ENCODE assay signal across 9 cellular contexts in genomic region chr13:23621316-23621645, GRCh38. TPM values are rescaled to one million over a fixed set of nuclear protein-coding genes. Genes with fewer than 3 reads are reported as not detected.
DNase-seq lines count a peak whose midpoint lies in the region; ATAC-seq, FAIRE-seq and TF ChIP-seq lines count a peak whose summit lies in the region.
"Had no signal": no experiment of that assay in that cellular context is flagged by ENCODE, and none has a peak within 500 bp of the region (broad histone marks: within the 10 kb centered on the region; RNA-seq: fewer than 3 reads in every experiment).

No MANE protein-coding gene starts in this region.

- TF ChIP-seq POLR2A in H54 (IDR thresholded peaks at IDR 0.05; ENCODE audit: low read depth, low read length), result no peak
- no peak for TF ChIP-seq POLR2A in HepG2 (IDR thresholded peaks at IDR 0.05; ENCODE audit: insufficient read depth in 1 of 2, low read depth in 2 of 2, low read length in 2 of 2)
- no peak for TF ChIP-seq POLR2A in testis (IDR thresholded peaks at IDR 0.05)

- no peak overlapping the region for H3K4me3 ChIP-seq in HepG2 (replicated peaks in 1 of 3; ENCODE audit: insufficient read depth in 1 of 3, low read depth in 2 of 3, low read length in 3 of 3)
- no peak overlapping the region for H3K4me3 ChIP-seq in testis

- intact Hi-C loops in HepG2 (cut with micrococcal nuclease; ENCODE audit: unreplicated experiment), result no loop called here
- intact Hi-C loops in testis (cut with DNase I; ENCODE audit: low total_unique reads), result no loop called here

- no peak overlapping the region for H3K4me2 ChIP-seq in HepG2 (ENCODE audit: low read depth, low read length)

- POLR2A ChIA-PET in HepG2 (lab: Yijun Ruan, JAX), result interaction anchor here (2.8 kb wide), 1 partner anchor 33 kb away, joined by 11 read pairs; no protein-coding TSS in a partner anchor

- H3K27ac ChIP-seq in HepG2 (ENCODE audit: extremely low read length, insufficient read depth, low read length) (peak overlapping the region; percentile 26), testis (no peak overlapping the region)

- H3K36me3 ChIP-seq in HepG2 (replicated peaks in 1 of 2; ENCODE audit: control insufficient read depth in 1 of 2, insufficient read depth in 2 of 2, low read length in 2 of 2) (peaks cover 17 to 67% of the 10 kb centered on the region in 2 experiments), testis (ENCODE audit: low read depth, missing control alignments) (no peaks in the 10 kb centered on the region)

- ATAC-seq in HepG2, result peak; percentile 66

- DNase-seq in DMS53 (lab: John Stamatoyannopoulos, UW) (peak; percentile 76), H54 (ENCODE audit: insufficient read length, low spot score) (peak; percentile 49), amniotic epithelial cell (ENCODE audit: low read depth) (peak; percentile 87), HepG2 (ENCODE audit: low spot score) (peak; percentile 20), GM13976 (ENCODE audit: low spot score) (no peak), testis (no peak)
- no peak for DNase-seq in activated CD8-positive, alpha-beta memory T cell treated with anti-CD3 and anti-CD28 coated beads for 24 hours
- DNase-seq in activated effector memory CD4-positive, alpha-beta T cell treated with Interleukin-2 at 50 U/mL for 16 hours, result no peak
- DNase-seq: left cardiac atrium had no signal

- in situ Hi-C loops in HepG2 (cut with HindIII; ENCODE audit: extremely low pct_ligation_motif_present, low pct_unique_long_range_greater_than_20kb), result no loop called here
- in situ Hi-C loops in GM13976 (cut with MboI; ENCODE audit: low sequenced_read_pairs, unreplicated experiment), result no loop called here

- TF ChIP-seq CTCF in HepG2 (CRISPR knock-in tag; IDR thresholded peaks at IDR 0.05) (no peak), GM13976 (IDR thresholded peaks at IDR 0.05; ENCODE audit: borderline replicate concordance, control extremely low read depth, extremely low read depth, insufficient read depth, missing control alignments) (no peak), testis (IDR thresholded peaks at IDR 0.05) (no peak)

- no peak for TF ChIP-seq RAD21 in HepG2 (CRISPR knock-in tag; IDR thresholded peaks at IDR 0.05)

- TF ChIP-seq EP300 in HepG2 (IDR thresholded peaks at IDR 0.05; ENCODE audit: low read depth in 2 of 2, low read length in 2 of 2), result no peak
- TF ChIP-seq EP300 in HepG2 (CRISPR knock-in tag; IDR thresholded peaks at IDR 0.05; ENCODE audit: borderline replicate concordance), result no peak

- H3K79me2 ChIP-seq in HepG2 (ENCODE audit: insufficient read depth, low read length), result peaks cover 54% of the 10 kb centered on the region

- H3K9ac ChIP-seq in HepG2 (ENCODE audit: insufficient read depth, low read depth, low read length), result no peak overlapping the region

- H3K4me1 ChIP-seq in HepG2 (ENCODE audit: insufficient read depth, low read length) (peaks cover 57% of the 10 kb centered on the region), testis (peaks cover under 1% of the 10 kb centered on the region)

- WGBS in HepG2 (ENCODE audit: low lambda C conversion rate), result 59% methylated on average over 2 of the region's 2 CpGs
- WGBS in testis, 2 donors, result 38 to 54% methylated on average over 2 of the region's 2 CpGs

- FAIRE-seq in H54 (lab: Jason Lieb, UNC) (peak; percentile 38), HepG2 (lab: Jason Lieb, UNC) (no peak)

- no TSS peak for BruUV-seq in HepG2 (replicated peaks; lab: Mats Ljungman, UMichigan)

- no peaks in the 10 kb centered on the region for H3K9me3 ChIP-seq in HepG2 (ENCODE audit: low read length)
- H3K9me3 ChIP-seq in testis, result no peaks in the 10 kb centered on the region

- H2AFZ ChIP-seq in HepG2 (ENCODE audit: low read length), result no peak overlapping the region

- H3K27me3 ChIP-seq in HepG2 (ENCODE audit: control insufficient read depth in 1 of 2, insufficient read depth in 2 of 2, low read length in 2 of 2) (no peaks in the 10 kb centered on the region), testis (no peaks in the 10 kb centered on the region)

- CTCF ChIA-PET in HepG2 (lab: Yijun Ruan, JAX; ENCODE audit: low intra/inter-chr PET ratio, low total read pairs), result no interaction called here

- H4K20me1 ChIP-seq in HepG2 (ENCODE audit: insufficient read depth, low read length), result no peaks in the 10 kb centered on the region

TF ChIP-seq in HepG2, 621 proteins besides CTCF, POLR2A, EP300 and RAD21:
- peak; percentile 49 for TF ChIP-seq FOSL2 (CRISPR knock-in tag; IDR thresholded peaks at IDR 0.05)
- TF ChIP-seq RNF2 (conservative IDR thresholded peaks at IDR 0.05; ENCODE audit: low read depth), result no peak
- no peak for TF ChIP-seq CREB1 (IDR thresholded peaks at IDR 0.05)
- peak; percentile 27; the same call in 1 of the 2 replicates for TF ChIP-seq CREB1 (CRISPR knock-in tag; IDR thresholded peaks at IDR 0.05)

RNA-seq across cellular contexts. Expression of gene TNFRSF19, which starts 51.1 kb away (rescaled TPM):
- 47.7 and 77.7 TPM in 2 replicates for total RNA-seq in HepG2 (2016; rRNA removed; fragmentation: Illumina TruSeq; extraction: Trizol)
- 7.7 and 8.2 TPM in 2 replicates for total RNA-seq in HepG2 (2016; cell fraction: cytosol; rRNA removed; fragmentation: Illumina TruSeq; extraction: Trizol; ENCODE audit: low read depth)
- 48.1 and 76.8 TPM in 2 replicates for total RNA-seq in HepG2 (2016; cell fraction: insoluble cytoplasmic fraction; rRNA removed; fragmentation: Illumina TruSeq; extraction: Trizol)
- total RNA-seq in HepG2 (2016; cell fraction: membrane; rRNA removed; fragmentation: Illumina TruSeq; extraction: Trizol), result 25.2 and 27.9 TPM in 2 replicates
- 84.2 and 94.2 TPM in 2 replicates for total RNA-seq in HepG2 (2016; cell fraction: nucleus; rRNA removed; fragmentation: Illumina TruSeq; extraction: Trizol)
- 38.9 and 75.3 TPM in 2 replicates for polyA plus RNA-seq in HepG2 (2011; rRNA removed)
- 37.4 and 45.8 TPM in 2 replicates for polyA plus RNA-seq in HepG2 (2011; cell fraction: cytosol; rRNA removed)
- polyA plus RNA-seq in HepG2 (2011; cell fraction: nucleus; rRNA removed), result 30.8 and 50.6 TPM in 2 replicates
- polyA plus RNA-seq in HepG2 (2012), result 25.9 and 27.9 TPM in 2 replicates
- polyA plus RNA-seq in HepG2 (2016; cell fraction: cytosol; fragmentation: Illumina TruSeq; extraction: Trizol; ENCODE audit: low read depth), result 2.9 TPM in 2 replicates
- 35.7 and 36.2 TPM in 2 replicates for polyA plus RNA-seq in HepG2 (2016; cell fraction: insoluble cytoplasmic fraction; fragmentation: Illumina TruSeq; extraction: Trizol; ENCODE audit: low read depth)
- polyA plus RNA-seq in HepG2 (2016; cell fraction: membrane; fragmentation: Illumina TruSeq; extraction: Trizol; ENCODE audit: low read depth), result 9.9 and 10.1 TPM in 2 replicates
- 95.3 and 95.9 TPM in 2 replicates for polyA plus RNA-seq in HepG2 (2016; cell fraction: nucleus; fragmentation: Illumina TruSeq; extraction: Trizol; ENCODE audit: insufficient read depth, low read depth)
- 0.05 and 162 TPM in 2 replicates for polyA minus RNA-seq in HepG2 (2011; rRNA and poly(A)+ RNA removed; ENCODE audit: low replicate concordance)
- polyA minus RNA-seq in HepG2 (2011; cell fraction: cytosol; rRNA and poly(A)+ RNA removed), result 40.8 and 64.9 TPM in 2 replicates
- polyA minus RNA-seq in HepG2 (2011; cell fraction: nucleus; rRNA and poly(A)+ RNA removed), result 47.0 and 73.8 TPM in 2 replicates
- 1 to 10 TPM; 6.2 to 8.4 TPM for total RNA-seq in testis
- 5.7 TPM for polyA plus RNA-seq in testis (ENCODE audit: insufficient read depth, low read depth, low replicate concordance)

Comparison
In these comparisons a context has a peak if more than half of its experiments do, and no peak if none do; other contexts are left out.
1. DNase-seq: peak in DMS53 (single experiment), H54 (single experiment), amniotic epithelial cell (single experiment) and HepG2 (single experiment); none in activated CD8-positive, alpha-beta memory T cell treated with anti-CD3 and anti-CD28 coated beads for 24 hours (single experiment), GM13976 (single experiment), testis (single experiment) and activated effector memory CD4-positive, alpha-beta T cell treated with Interleukin-2 at 50 U/mL for 16 hours (single experiment).